ENCODE assay signal across 22 cellular contexts in genomic region chr2:45676088-45676487, GRCh38. TPM values are rescaled to one million over a fixed set of nuclear protein-coding genes. Genes with fewer than 3 reads are reported as not detected.
A peak's percentile ranks its signal among the peaks of the same experiment; 100 is the strongest.
DNase-seq lines count a peak whose midpoint lies in the region; ATAC-seq and TF ChIP-seq lines count a peak whose summit lies in the region.
"Had no signal": no experiment of that assay in that cellular context is flagged by ENCODE, and none has a peak within 500 bp of the region (broad histone marks: within the 10 kb centered on the region; RNA-seq: fewer than 3 reads in every experiment).

No MANE protein-coding gene starts in this region.

- H3K27ac ChIP-seq in BLaER1, result peak overlapping the region; percentile 67
- peak overlapping the region; percentile 80 for H3K27ac ChIP-seq in VCaP
- peak overlapping the region; percentile 26 to 57 for H3K27ac ChIP-seq in left lung
- H3K27ac ChIP-seq in skin epidermis, result peak overlapping the region in 16 of 21 experiments; percentile 15 to 85 (median 68)
- H3K27ac ChIP-seq: A549, brain microvascular endothelial cell, gastrocnemius medialis, SJSA1 had no signal

- intact Hi-C loops in left lung (cut with DNase I), result no loop called here

- peak overlapping the region; percentile 51; the same call in 1 of the 2 replicates for H3K9ac ChIP-seq in BLaER1

- peaks cover 98% of the 10 kb centered on the region for H3K4me1 ChIP-seq in BLaER1
- H3K4me1 ChIP-seq in left lung, result peaks cover 12 to 17% of the 10 kb centered on the region in 2 donors
- H3K4me1 ChIP-seq: A549, SJSA1 had no signal

- H3K4me2 ChIP-seq in BLaER1, result peak overlapping the region; percentile 77
- H3K4me2 ChIP-seq: A549 had no signal

- H3K36me3 ChIP-seq in BLaER1 (peaks cover 46% of the 10 kb centered on the region), left lung (no peaks in the 10 kb centered on the region)
- H3K36me3 ChIP-seq: brain microvascular endothelial cell, esophagus muscularis mucosa, gastrocnemius medialis, SJSA1, vagina had no signal

- no peaks in the 10 kb centered on the region for H3K9me3 ChIP-seq in BLaER1
- H3K9me3 ChIP-seq in left lung, result no peaks in the 10 kb centered on the region
- H3K9me3 ChIP-seq: A549, esophagus muscularis mucosa, gastrocnemius medialis, SJSA1, vagina had no signal

- peak overlapping the region; percentile 26; the same call in 1 of the 2 replicates for H3K4me3 ChIP-seq in BLaER1
- H3K4me3 ChIP-seq in left lung, result no peak overlapping the region
- H3K4me3 ChIP-seq in skin epidermis, result no peak overlapping the region
- H3K4me3 ChIP-seq: A549, esophagus muscularis mucosa, gastrocnemius medialis, SJSA1, vagina had no signal

- DNase-seq in left lung, result no peak
- DNase-seq in GM20000 (ENCODE audit: low spot score), result no peak
- no peak for DNase-seq in stimulated activated CD4-positive, alpha-beta T cell treated with anti-CD3 and anti-CD28 coated beads, Interleukin-12 subunit alpha, Interleukin-12 subunit beta, amount 100 ng/mL, for 4 hours
- no peak for DNase-seq in activated CD8-positive, alpha-beta memory T cell treated with anti-CD3 and anti-CD28 coated beads for 24 hours
- DNase-seq: activated CD4-positive, alpha-beta T cell treated with anti-CD3 and anti-CD28 coated beads for 4 hours; activated T-cell treated with anti-CD3 and anti-CD28 coated beads, Interleukin-2, amount 50 U/mL, for 24 hours; brain microvascular endothelial cell; DND-41; effector memory CD8-positive, alpha-beta T cell; gastrocnemius medialis; KG1; naive thymus-derived CD4-positive, alpha-beta T cell; occipital lobe; stimulated activated CD4-positive, alpha-beta T cell treated with anti-CD3 and anti-CD28 coated beads, Interleukin-15, amount 100 ng/mL, for 24 hours had no signal

- peaks cover 100% of the 10 kb centered on the region for H4K20me1 ChIP-seq in BLaER1

- TF ChIP-seq CTCF in VCaP (conservative IDR thresholded peaks at IDR 0.05) (no peak), left lung (IDR thresholded peaks at IDR 0.05) (no peak), GM20000 (IDR thresholded peaks at IDR 0.05; ENCODE audit: extremely low read depth, missing control alignments) (no peak)

- H3K27me3 ChIP-seq in BLaER1 (no peaks in the 10 kb centered on the region), left lung (no peaks in the 10 kb centered on the region)
- H3K27me3 ChIP-seq: brain microvascular endothelial cell, esophagus muscularis mucosa, gastrocnemius medialis, SJSA1, vagina had no signal

- ATAC-seq in left lung (no peak), GM21786 (IDR thresholded peaks at IDR 0.05; ENCODE audit: unreplicated experiment) (no peak)
- ATAC-seq: A549; effector memory CD8-positive, alpha-beta T cell; gastrocnemius medialis; naive thymus-derived CD4-positive, alpha-beta T cell had no signal

RNA-seq across cellular contexts. Expression of gene PRKCE, which starts 24.6 kb away (rescaled TPM):
- total RNA-seq in left lung, result 10 to 100 TPM; 43.8 to 56.9 TPM
